Comparison of ENCODE assay signal across 9 cellular contexts in genomic region chr20:45095753-45096371, GRCh38. TPM values are rescaled to one million over a fixed set of nuclear protein-coding genes. Genes with fewer than 3 reads are reported as not detected.
DNase-seq lines count a peak whose midpoint lies in the region; ATAC-seq and TF ChIP-seq lines count a peak whose summit lies in the region.
"Had no signal": no experiment of that assay in that cellular context is flagged by ENCODE, and none has a peak within 500 bp of the region (broad histone marks: within the 10 kb centered on the region; RNA-seq: fewer than 3 reads in every experiment).

No MANE protein-coding gene starts in this region.

- peak; percentile 51 to 74 (median 63) for TF ChIP-seq CTCF in uterus (IDR thresholded peaks at IDR 0.05)

- peaks cover 27% of the 10 kb centered on the region for H3K27me3 ChIP-seq in CD4-positive, alpha-beta memory T cell (ENCODE audit: insufficient read depth, low read length)
- H3K27me3 ChIP-seq in uterus: peaks cover 7 to 17% of the 10 kb centered on the region in 2 donors

- no peak for TF ChIP-seq POLR2A in uterus (IDR thresholded peaks at IDR 0.05)

- H3K4me3 Mint-ChIP-seq in CD4-positive, alpha-beta memory T cell: peak overlapping the region in 1 of 8 donors; percentile 51

- peaks cover 3 to 19% (median 13%) of the 10 kb centered on the region in 4 donors for H3K4me1 Mint-ChIP-seq in CD4-positive, alpha-beta memory T cell

- peaks cover 0 to 6% (median 0%) of the 10 kb centered on the region in 8 donors for H3K9me3 Mint-ChIP-seq in CD4-positive, alpha-beta memory T cell

- peaks cover 26 to 35% of the 10 kb centered on the region in 2 donors for H3K27me3 Mint-ChIP-seq in CD4-positive, alpha-beta memory T cell

- CTCF ChIA-PET in CD4-positive, alpha-beta memory T cell (lab: Charles Lee; ENCODE audit: partially characterized antibody): interaction anchor here (0.7 to 5.8 kb wide), 50 partner anchors 8 to 674 kb away, joined by 3 to 69 read pairs (median 5); partner anchors contain the start of genes PABPC1L, STK4, TOMM34 and WFDC5
- CTCF ChIA-PET in HEK293T (lab: Yijun Ruan, JAX): interaction anchor here (0.6 to 2.6 kb wide), 20 partner anchors 9 to 349 kb away, joined by 3 to 41 read pairs (median 4); no protein-coding TSS in a partner anchor

- no peak for ATAC-seq in GM18868 (IDR thresholded peaks at IDR 0.05; ENCODE audit: unreplicated experiment)

- H3K27ac Mint-ChIP-seq in CD4-positive, alpha-beta memory T cell: peak overlapping the region in 2 of 7 donors; percentile 25 to 57

- H3K36me3 ChIP-seq in CD4-positive, alpha-beta memory T cell (ENCODE audit: insufficient read depth, low read length): no peaks in the 10 kb centered on the region
- H3K36me3 ChIP-seq in uterus: no peaks in the 10 kb centered on the region

- intact Hi-C loops in CD4-positive, alpha-beta memory T cell (cut with micrococcal nuclease): loop anchor here (1.0 to 2.0 kb wide), 5 partner anchors 52 to 195 kb away; partner anchors contain the start of gene STK4
- intact Hi-C loops in uterus (cut with DNase I; ENCODE audit: low total_unique reads): no loop called here

- no peak overlapping the region for H3K4me3 ChIP-seq in CD4-positive, alpha-beta memory T cell (ENCODE audit: low read length in 2 of 2)
- H3K4me3 ChIP-seq in uterus: no peak overlapping the region

- H3K9me3 ChIP-seq in CD4-positive, alpha-beta memory T cell (ENCODE audit: control insufficient read depth in 1 of 2, low read length in 2 of 2): no peaks in the 10 kb centered on the region
- H3K9me3 ChIP-seq in uterus: no peaks in the 10 kb centered on the region

- peak; percentile 52 to 64 (median 61) for DNase-seq in CD4-positive, alpha-beta memory T cell
- DNase-seq in HEK293T (ENCODE audit: extremely low spot score) (peak; percentile 66), OCI-M2 (lab: John Stamatoyannopoulos, UW; ENCODE audit: unreplicated experiment) (peak; percentile 26), fibroblast of peridontal ligament (ENCODE audit: extremely low read depth) (peak; percentile 84), occipital lobe (lab: John Stamatoyannopoulos, UW) (peak; percentile 50), uterus (peak; percentile 28 to 52)
- DNase-seq in activated T-cell treated with anti-CD3 and anti-CD28 coated beads, Interleukin-2, amount 50 U/mL, for 48 hours: peak; percentile 70 to 72

- H3K27ac ChIP-seq in CD4-positive, alpha-beta memory T cell (ENCODE audit: low read depth, low read length): no peak overlapping the region
- no peak overlapping the region for H3K27ac ChIP-seq in uterus

- H3K4me1 ChIP-seq in CD4-positive, alpha-beta memory T cell (ENCODE audit: insufficient read depth, low read length): peaks cover 11% of the 10 kb centered on the region
- peaks cover 0 to 10% of the 10 kb centered on the region in 2 donors for H3K4me1 ChIP-seq in uterus

- POLR2A ChIA-PET in CD4-positive, alpha-beta memory T cell (lab: Charles Lee; ENCODE audit: partially characterized antibody): interaction anchor here (0.7 to 1.3 kb wide), 7 partner anchors 42 to 186 kb away, joined by 3 to 6 read pairs (median 3); partner anchors contain the start of gene PABPC1L
- POLR2A ChIA-PET in HEK293T (lab: Yijun Ruan, JAX): no interaction called here

- peaks cover 3 to 5% of the 10 kb centered on the region in 2 donors for H3K36me3 Mint-ChIP-seq in CD4-positive, alpha-beta memory T cell

TF ChIP-seq in HEK293T, 16 proteins besides CTCF, POLR2A, EP300 and RAD21:
- TF ChIP-seq HDGF (IDR thresholded peaks at IDR 0.05; ENCODE audit: borderline replicate concordance) (no peak), SP1 (IDR thresholded peaks at IDR 0.05) (no peak), L3MBTL2 (conservative IDR thresholded peaks at IDR 0.05) (no peak), FOXA1 (IDR thresholded peaks at IDR 0.05) (no peak), TARDBP (IDR thresholded peaks at IDR 0.05) (no peak), LEF1 (IDR thresholded peaks at IDR 0.05; ENCODE audit: borderline replicate concordance) (no peak), ARNT (IDR thresholded peaks at IDR 0.05) (no peak), SUZ12 (IDR thresholded peaks at IDR 0.05) (no peak), CTBP1 (IDR thresholded peaks at IDR 0.05; ENCODE audit: borderline replicate concordance) (no peak), ZNF384 (IDR thresholded peaks at IDR 0.05) (no peak)
- TF ChIP-seq, protein P1, sequence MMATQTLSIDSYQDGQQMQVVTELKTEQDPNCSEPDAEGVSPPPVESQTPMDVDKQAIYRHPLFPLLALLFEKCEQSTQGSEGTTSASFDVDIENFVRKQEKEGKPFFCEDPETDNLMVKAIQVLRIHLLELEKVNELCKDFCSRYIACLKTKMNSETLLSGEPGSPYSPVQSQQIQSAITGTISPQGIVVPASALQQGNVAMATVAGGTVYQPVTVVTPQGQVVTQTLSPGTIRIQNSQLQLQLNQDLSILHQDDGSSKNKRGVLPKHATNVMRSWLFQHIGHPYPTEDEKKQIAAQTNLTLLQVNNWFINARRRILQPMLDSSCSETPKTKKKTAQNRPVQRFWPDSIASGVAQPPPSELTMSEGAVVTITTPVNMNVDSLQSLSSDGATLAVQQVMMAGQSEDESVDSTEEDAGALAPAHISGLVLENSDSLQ (IDR thresholded peaks at IDR 0.05): no peak

RNA-seq across cellular contexts. Expression of gene KCNS1, which starts 5.1 kb away (rescaled TPM):
- under 1 TPM in 1 of 2 experiments, not detected in 1; 0.09 TPM for total RNA-seq in CD4-positive, alpha-beta memory T cell
- under 1 TPM in 1 of 2 donors, not detected in 1; 0.16 TPM for polyA plus RNA-seq in CD4-positive, alpha-beta memory T cell
- total RNA-seq in occipital lobe (2.7 TPM), uterus (under 1 TPM in 1 of 4 donors, not detected in 3; 0.97 TPM)

RNA-seq across cellular contexts. Expression of gene WFDC5, which starts 19.1 kb away (rescaled TPM):
- total RNA-seq in CD4-positive, alpha-beta memory T cell: not detected
- polyA plus RNA-seq in CD4-positive, alpha-beta memory T cell: not detected
- total RNA-seq in occipital lobe: not detected
- total RNA-seq in uterus: not detected

RNA-seq across cellular contexts. Expression of gene WFDC12, which starts 28.4 kb away (rescaled TPM):
- not detected for total RNA-seq in CD4-positive, alpha-beta memory T cell
- polyA plus RNA-seq in CD4-positive, alpha-beta memory T cell: not detected
- total RNA-seq in occipital lobe (not detected), uterus (not detected)
- total RNA-seq: urinary bladder had no signal
- polyA plus RNA-seq: urinary bladder had no signal

Comparison
In these comparisons a context has a peak if more than half of its experiments do, and no peak if none do; other contexts are left out.
1. DNase-seq: peak in every context shown above with its lines; median percentile 84 in fibroblast of peridontal ligament; 71 in activated T-cell treated with anti-CD3 and anti-CD28 coated beads, Interleukin-2, amount 50 U/mL, for 48 hours; 66 in HEK293T; 61 in CD4-positive, alpha-beta memory T cell; 50 in occipital lobe; 40 in uterus; 26 in OCI-M2.